ENCODE assay signal across 21 cellular contexts in genomic region chr17:39529455-39529854, GRCh38.
"Had no signal": no experiment of that assay in that cellular context is flagged by ENCODE, and none has a peak within 500 bp of the region (broad histone marks: within the 10 kb centered on the region; RNA-seq: fewer than 3 reads in every experiment).

No MANE protein-coding gene starts in this region.

- DNase-seq: islet precursor cell; left ventricle myocardium inferior; mesendoderm; naive B cell; natural killer cell; pancreas; psoas muscle; right lobe of liver; stimulated activated CD4-positive, alpha-beta T cell treated with anti-CD3 and anti-CD28 coated beads, Interleukin-1b, Interleukin-23, amount 100 ng/mL, for 48 hours; stimulated activated CD4-positive, alpha-beta T cell treated with anti-CD3 and anti-CD28 coated beads, Interleukin-2, amount 100 ng/mL, for 48 hours; stimulated activated CD4-positive, alpha-beta T cell treated with anti-CD3 and anti-CD28 coated beads, Interleukin-4, amount 100 ng/mL, for 4 hours; stimulated activated CD8-positive, alpha-beta memory T cell treated with anti-CD3 and anti-CD28 coated beads, Interleukin-4, amount 100 ng/mL, for 48 hours; stimulated activated naive CD4-positive, alpha-beta T cell treated with Interleukin-2 at 50 U/mL for 16 hours; stimulated activated naive CD8-positive, alpha-beta T cell treated with anti-CD3 and anti-CD28 coated beads, Interleukin-15, amount 100 ng/mL, for 72 hours; substantia nigra; uterus had no signal

- ATAC-seq: natural killer cell; pancreas; psoas muscle; right lobe of liver; stimulated activated memory B cell treated with anti-CD40 and anti-IgM and Interleukin-4, amounts not matched to agents 10 μg/mL and 1 μg/mL and 100 μg/mL, for 72 hours; stimulated activated naive CD8-positive, alpha-beta T cell treated with anti-CD3 and anti-CD28 coated beads, Interleukin-15, amount 100 ng/mL, for 72 hours had no signal

- H3K4me2 ChIP-seq: smooth muscle cell had no signal

- H3K9me3 ChIP-seq: left ventricle myocardium inferior, pancreas, psoas muscle, right atrium auricular region, right lobe of liver, tibial nerve, uterus had no signal

- H3K27me3 ChIP-seq: pancreas, right atrium auricular region, right lobe of liver, tibial nerve, uterus had no signal

- H3K4me1 ChIP-seq: psoas muscle, right atrium auricular region, right lobe of liver, uterus had no signal

- H3K4me3 ChIP-seq: left ventricle myocardium inferior, lung, pancreas, psoas muscle, right atrium auricular region, right lobe of liver, smooth muscle cell, tibial nerve, uterus had no signal

- H3K27ac ChIP-seq: left ventricle myocardium inferior, pancreas, psoas muscle, right atrium auricular region, right lobe of liver, tibial nerve, uterus had no signal
